In genomic region chr12:94831081-94831747, GRCh38 we compare ENCODE assay signal across 8 cellular contexts.
DNase-seq lines count a peak whose midpoint lies in the region; ATAC-seq and TF ChIP-seq lines count a peak whose summit lies in the region.

No MANE protein-coding gene starts in this region.

- H3K36me3 ChIP-seq in MM.1S (replicated peaks; ENCODE audit: insufficient read depth, low read length) = no peaks in the 10 kb centered on the region

- no peaks in the 10 kb centered on the region for H4K20me1 ChIP-seq in MM.1S (ENCODE audit: insufficient read depth, low read length)

- peak; percentile 36 for DNase-seq in activated CD4-positive, alpha-beta T cell treated with anti-CD3 and anti-CD28 coated beads for 48 hours
- DNase-seq in activated CD4-positive, alpha-beta T cell treated with anti-CD3 and anti-CD28 coated beads for 1 hour = no peak
- peak; percentile 81 for DNase-seq in MM.1S
- no peak for DNase-seq in midbrain (lab: John Stamatoyannopoulos, UW)
- DNase-seq in NCI-H510A (lab: John Stamatoyannopoulos, UW) = no peak
- no peak for DNase-seq in NCI-H128 (lab: John Stamatoyannopoulos, UW; ENCODE audit: unreplicated experiment)

- H3K4me2 ChIP-seq in MM.1S (ENCODE audit: low read depth, low read length) = peak overlapping the region; percentile 91

- TF ChIP-seq CTCF in MM.1S (IDR thresholded peaks at IDR 0.05; ENCODE audit: low read length) = no peak

- H3K27ac ChIP-seq in MM.1S (ENCODE audit: low read length) (peak overlapping the region; percentile 94), layer of hippocampus (ENCODE audit: low read depth, low read length) (peak overlapping the region; percentile 52)

- H3K4me1 ChIP-seq in MM.1S (ENCODE audit: low read length) = peaks cover 38% of the 10 kb centered on the region

- H3K9me2 ChIP-seq in MM.1S (replicated peaks; ENCODE audit: insufficient read depth, low read length) = no peaks in the 10 kb centered on the region

- H2AFZ ChIP-seq in MM.1S (ENCODE audit: low read length) = peak overlapping the region; percentile 66

- peaks cover 39% of the 10 kb centered on the region for H3F3A ChIP-seq in MM.1S (ENCODE audit: insufficient read depth, low read length)

- H3K4me3 ChIP-seq in MM.1S (ENCODE audit: low read length) = peak overlapping the region; percentile 46

- H3K27me3 ChIP-seq in MM.1S (replicated peaks; ENCODE audit: insufficient read depth, low read length) (no peaks in the 10 kb centered on the region), layer of hippocampus (ENCODE audit: control insufficient read depth, insufficient read depth, low read length) (no peaks in the 10 kb centered on the region)

- H3K79me2 ChIP-seq in MM.1S (ENCODE audit: low read length) = peaks cover 38% of the 10 kb centered on the region

- H3K9ac ChIP-seq in MM.1S (ENCODE audit: low read length) = peak overlapping the region; percentile 63

- H3K9me3 ChIP-seq in MM.1S (replicated peaks; ENCODE audit: insufficient read depth, low read length) = no peaks in the 10 kb centered on the region

- peak; percentile 83 for ATAC-seq in GM21737 (IDR thresholded peaks at IDR 0.05; ENCODE audit: unreplicated experiment)

Comparison
In these comparisons a context has a peak if more than half of its experiments do, and no peak if none do; other contexts are left out.
1. DNase-seq: peak in activated CD4-positive, alpha-beta T cell treated with anti-CD3 and anti-CD28 coated beads for 48 hours (single experiment) and MM.1S (single experiment); none in activated CD4-positive, alpha-beta T cell treated with anti-CD3 and anti-CD28 coated beads for 1 hour (single experiment), midbrain (single experiment), NCI-H510A (single experiment) and NCI-H128 (single experiment).